In genomic region chr7:37901236-37901827, GRCh38 we compare ENCODE assay signal across 7 cellular contexts. TPM values are rescaled to one million over a fixed set of nuclear protein-coding genes. Genes with fewer than 3 reads are reported as not detected.
DNase-seq lines count a peak whose midpoint lies in the region; ATAC-seq, FAIRE-seq and TF ChIP-seq lines count a peak whose summit lies in the region.

No MANE protein-coding gene starts in this region.

- peak overlapping the region; percentile 11 for H3K27ac ChIP-seq in astrocyte (ENCODE audit: low read depth, low read length)

- FAIRE-seq in astrocyte (lab: Jason Lieb, UNC) = no peak

- H3K9ac ChIP-seq in astrocyte (ENCODE audit: low read length) = peak overlapping the region; percentile 10

- no peak for TF ChIP-seq POLR2A in NB4 (IDR thresholded peaks at IDR 0.05; ENCODE audit: extremely low read depth, insufficient read length)

- peaks cover 8% of the 10 kb centered on the region for H3K4me1 Mint-ChIP-seq in astrocyte (ENCODE audit: low read depth, unreplicated experiment)

- peak overlapping the region; percentile 64 for H3K4me2 ChIP-seq in astrocyte (ENCODE audit: low read length)

- H3K36me3 Mint-ChIP-seq in astrocyte (ENCODE audit: low read depth, unreplicated experiment) = no peaks in the 10 kb centered on the region

- H3K4me3 ChIP-seq in NB4 (ENCODE audit: low read depth, low read length) (no peak overlapping the region), astrocyte (ENCODE audit: insufficient read depth, low read depth, low read length) (no peak overlapping the region)

- no peak overlapping the region for H3K4me3 Mint-ChIP-seq in astrocyte (ENCODE audit: unreplicated experiment)

- H3K9me3 ChIP-seq in astrocyte (ENCODE audit: insufficient read depth, low read depth, low read length) = no peaks in the 10 kb centered on the region

- H3K79me2 ChIP-seq in astrocyte (ENCODE audit: insufficient read depth, low read length) = no peaks in the 10 kb centered on the region

- peak; percentile 79 for DNase-seq in NB4 (ENCODE audit: low read depth)
- DNase-seq in astrocyte (ENCODE audit: low read depth) = peak; percentile 46
- DNase-seq in iris pigment epithelial cell (ENCODE audit: low read depth) = peak; percentile 52
- DNase-seq in stimulated activated CD4-positive, alpha-beta T cell treated with anti-CD3 and anti-CD28 coated beads, Interleukin-4, amount 100 ng/mL, for 4 hours = no peak

- no peaks in the 10 kb centered on the region for H4K20me1 ChIP-seq in astrocyte (ENCODE audit: insufficient read depth, low read length)

- no peaks in the 10 kb centered on the region for H3K27me3 ChIP-seq in astrocyte (ENCODE audit: insufficient read depth, low read length)

- H3K4me1 ChIP-seq in astrocyte (ENCODE audit: insufficient read depth, low read length) = peaks cover 15% of the 10 kb centered on the region

- peak overlapping the region; percentile 13 for H3K27ac Mint-ChIP-seq in astrocyte (ENCODE audit: unreplicated experiment)

- TF ChIP-seq CTCF in GM12872 (IDR thresholded peaks at IDR 0.05; ENCODE audit: insufficient read depth, low read depth, low read length) (peak; percentile 56), NB4 (IDR thresholded peaks at IDR 0.05; ENCODE audit: low read depth, low read length) (peak; percentile 42), astrocyte (IDR thresholded peaks at IDR 0.05; ENCODE audit: insufficient read depth, low read depth, low read length) (peak; percentile 66)

- ATAC-seq in HG02884 (IDR thresholded peaks at IDR 0.05; ENCODE audit: unreplicated experiment) (no peak), HG02678 (IDR thresholded peaks at IDR 0.05; ENCODE audit: unreplicated experiment) (no peak)

- H2AFZ ChIP-seq in astrocyte (ENCODE audit: low read depth, low read length) = no peak overlapping the region

- H3K27me3 Mint-ChIP-seq in astrocyte (ENCODE audit: low read depth, unreplicated experiment) = peaks cover 3% of the 10 kb centered on the region

- no peaks in the 10 kb centered on the region for H3K36me3 ChIP-seq in astrocyte (ENCODE audit: insufficient read depth, low read length)

- no peaks in the 10 kb centered on the region for H3K9me3 Mint-ChIP-seq in astrocyte (ENCODE audit: unreplicated experiment)

RNA-seq across cellular contexts. Expression of gene SFRP4, which starts 15.3 kb away (rescaled TPM):
- total RNA-seq in astrocyte = 0.19 and 0.39 TPM in 2 replicates

RNA-seq across cellular contexts. Expression of gene EPDR1, which starts 19.1 kb away (rescaled TPM):
- total RNA-seq in astrocyte = 20.6 and 23.6 TPM in 2 replicates

RNA-seq across cellular contexts. Expression of gene NME8, which starts 52.9 kb away (rescaled TPM):
- total RNA-seq in astrocyte = not detected in 2 replicates

Comparison
In these comparisons a context has a peak if more than half of its experiments do, and no peak if none do; other contexts are left out.
1. DNase-seq: peak in NB4 (single experiment), astrocyte (single experiment) and iris pigment epithelial cell (single experiment); none in stimulated activated CD4-positive, alpha-beta T cell treated with anti-CD3 and anti-CD28 coated beads, Interleukin-4, amount 100 ng/mL, for 4 hours (0 of 2).
2. Peak in every context shown above with its lines, with median percentiles within 50 percentile points of each other: CTCF ChIP-seq.